Comparison of ENCODE assay signal across 18 cellular contexts in genomic region chr3:153625506-153625905, GRCh38.
A peak's percentile ranks its signal among the peaks of the same experiment; 100 is the strongest.
DNase-seq lines count a peak whose midpoint lies in the region; TF ChIP-seq lines count a peak whose summit lies in the region.
"Had no signal": no experiment of that assay in that cellular context is flagged by ENCODE, and none has a peak within 500 bp of the region (broad histone marks: within the 10 kb centered on the region; RNA-seq: fewer than 3 reads in every experiment).

No MANE protein-coding gene starts in this region.

- peaks cover 13% of the 10 kb centered on the region for H3K36me3 Mint-ChIP-seq in activated T-helper 1 cell treated with anti-CD3 and anti-CD28 coated beads, Interleukin-12 subunit alpha, Interleukin-12 subunit beta, Interleukin-2, Interleukin-4 antibody, amounts not matched to agents 30 ng/mL and 10 ng/mL and 1 ng/mL, durations not matched to agents 14 hours and 24 hours and 36 hours (ENCODE audit: low read depth)
- no peaks in the 10 kb centered on the region for H3K36me3 Mint-ChIP-seq in glutamatergic neuron (ENCODE audit: unreplicated experiment)

- H3K9me3 ChIP-seq in hepatocyte (ENCODE audit: low read depth), result no peaks in the 10 kb centered on the region
- H3K9me3 ChIP-seq: prostate gland had no signal

- H3K27me3 ChIP-seq in hepatocyte, result no peaks in the 10 kb centered on the region

- H3K27ac Mint-ChIP-seq in activated T-helper 1 cell treated with anti-CD3 and anti-CD28 coated beads, Interleukin-12 subunit alpha, Interleukin-12 subunit beta, Interleukin-2, Interleukin-4 antibody, amounts not matched to agents 30 ng/mL and 10 ng/mL and 1 ng/mL, durations not matched to agents 14 hours and 24 hours and 36 hours, result peak overlapping the region; percentile 96
- no peak overlapping the region for H3K27ac Mint-ChIP-seq in glutamatergic neuron (ENCODE audit: unreplicated experiment)
- H3K27ac Mint-ChIP-seq: activated B cell treated with CpG ODN at 0.5 μM for 24 hours, HFFc6 had no signal

- H3K4me1 Mint-ChIP-seq in activated T-helper 1 cell treated with anti-CD3 and anti-CD28 coated beads, Interleukin-12 subunit alpha, Interleukin-12 subunit beta, Interleukin-2, Interleukin-4 antibody, amounts not matched to agents 30 ng/mL and 10 ng/mL and 1 ng/mL, durations not matched to agents 14 hours and 24 hours and 36 hours (ENCODE audit: low read depth), result peaks cover 91% of the 10 kb centered on the region
- H3K4me1 Mint-ChIP-seq in glutamatergic neuron (ENCODE audit: low read depth, unreplicated experiment), result peaks cover 11% of the 10 kb centered on the region

- H3K4me1 ChIP-seq in hepatocyte (ENCODE audit: insufficient read depth), result no peaks in the 10 kb centered on the region
- H3K4me1 ChIP-seq: prostate gland had no signal

- H4K20me1 ChIP-seq in hepatocyte (ENCODE audit: insufficient read depth, poor library complexity, severe bottlenecking), result no peaks in the 10 kb centered on the region

- no peak overlapping the region for H3K4me3 ChIP-seq in hepatocyte
- H3K4me3 ChIP-seq: prostate gland had no signal

- no peak overlapping the region for H2AFZ ChIP-seq in hepatocyte

- intact Hi-C loops in activated T-helper 1 cell treated with anti-CD3 and anti-CD28 coated beads, Interleukin-12 subunit alpha, Interleukin-12 subunit beta, Interleukin-2, Interleukin-4 antibody, amounts not matched to agents 30 ng/mL and 10 ng/mL and 1 ng/mL, durations not matched to agents 14 hours and 24 hours and 36 hours (cut with micrococcal nuclease), result loop anchor here (2.0 to 10.0 kb wide), 8 partner anchors 47 to 1431 kb away; partner anchors contain the start of gene DHX36

- no peaks in the 10 kb centered on the region for H3K9me2 ChIP-seq in hepatocyte (replicated peaks; ENCODE audit: insufficient read depth)

- no peaks in the 10 kb centered on the region for H3K79me2 ChIP-seq in hepatocyte

- H3K4me3 Mint-ChIP-seq in activated T-helper 1 cell treated with anti-CD3 and anti-CD28 coated beads, Interleukin-12 subunit alpha, Interleukin-12 subunit beta, Interleukin-2, Interleukin-4 antibody, amounts not matched to agents 30 ng/mL and 10 ng/mL and 1 ng/mL, durations not matched to agents 14 hours and 24 hours and 36 hours, result peak overlapping the region; percentile 23
- no peak overlapping the region for H3K4me3 Mint-ChIP-seq in glutamatergic neuron (ENCODE audit: unreplicated experiment)
- H3K4me3 Mint-ChIP-seq: activated B cell treated with CpG ODN at 0.5 μM for 24 hours, HFFc6 had no signal

- no peaks in the 10 kb centered on the region for H3K27me3 Mint-ChIP-seq in activated T-helper 1 cell treated with anti-CD3 and anti-CD28 coated beads, Interleukin-12 subunit alpha, Interleukin-12 subunit beta, Interleukin-2, Interleukin-4 antibody, amounts not matched to agents 30 ng/mL and 10 ng/mL and 1 ng/mL, durations not matched to agents 14 hours and 24 hours and 36 hours (ENCODE audit: insufficient read depth)
- H3K27me3 Mint-ChIP-seq in glutamatergic neuron (ENCODE audit: unreplicated experiment), result peaks cover 2% of the 10 kb centered on the region

- H3K9me3 Mint-ChIP-seq in activated T-helper 1 cell treated with anti-CD3 and anti-CD28 coated beads, Interleukin-12 subunit alpha, Interleukin-12 subunit beta, Interleukin-2, Interleukin-4 antibody, amounts not matched to agents 30 ng/mL and 10 ng/mL and 1 ng/mL, durations not matched to agents 14 hours and 24 hours and 36 hours, result peaks cover 11% of the 10 kb centered on the region
- peaks cover 1% of the 10 kb centered on the region for H3K9me3 Mint-ChIP-seq in glutamatergic neuron (ENCODE audit: unreplicated experiment)
- H3K9me3 Mint-ChIP-seq: HFFc6 had no signal

- peak; percentile 51 for DNase-seq in D341Med (ENCODE audit: low spot score)
- DNase-seq in NAMALWA (ENCODE audit: low spot score), result peak; percentile 37
- DNase-seq in activated T-helper 1 cell treated with anti-CD3 and anti-CD28 coated beads, Interleukin-12 subunit alpha, Interleukin-12 subunit beta, Interleukin-2, Interleukin-4 antibody, amounts not matched to agents 30 ng/mL and 10 ng/mL and 1 ng/mL, durations not matched to agents 14 hours and 24 hours and 36 hours (ENCODE audit: low spot score), result no peak
- DNase-seq in hepatocyte (ENCODE audit: low spot score), result no peak
- DNase-seq in kidney glomerular epithelial cell (lab: John Stamatoyannopoulos, UW), result no peak
- no peak for DNase-seq in glutamatergic neuron
- no peak for DNase-seq in putamen (ENCODE audit: low spot score)
- DNase-seq: activated B cell treated with CpG ODN at 0.5 μM for 24 hours, aorta, cortex of kidney, HFFc6, hippocampal formation, KG1, left colon, NCI-H1436, NCI-H446, PC-3 had no signal

- WGBS in hepatocyte (ENCODE audit: low lambda C conversion rate, missing lambda C conversion rate), result 86% methylated on average over 3 of the region's 3 CpGs

- no peak overlapping the region for H3K4me2 ChIP-seq in hepatocyte

- peak; percentile 15 for TF ChIP-seq CTCF in hepatocyte (IDR thresholded peaks at IDR 0.05; ENCODE audit: poor library complexity)
- no peak for TF ChIP-seq CTCF in glutamatergic neuron (IDR thresholded peaks at IDR 0.05; ENCODE audit: partially characterized antibody, unreplicated experiment)

- no peaks in the 10 kb centered on the region for H3K36me3 ChIP-seq in hepatocyte (replicated peaks; ENCODE audit: insufficient read depth, low read depth)
- H3K36me3 ChIP-seq: prostate gland had no signal

- H3K27ac ChIP-seq in hepatocyte, result no peak overlapping the region
- H3K27ac ChIP-seq: prostate gland had no signal

Comparison
In these comparisons a context has a peak if more than half of its experiments do, and no peak if none do; other contexts are left out.
1. DNase-seq: peak in D341Med (single experiment) and NAMALWA (single experiment); none in activated T-helper 1 cell treated with anti-CD3 and anti-CD28 coated beads, Interleukin-12 subunit alpha, Interleukin-12 subunit beta, Interleukin-2, Interleukin-4 antibody, amounts not matched to agents 30 ng/mL and 10 ng/mL and 1 ng/mL, durations not matched to agents 14 hours and 24 hours and 36 hours (single experiment), hepatocyte (single experiment), kidney glomerular epithelial cell (single experiment), glutamatergic neuron (single experiment) and putamen (single experiment).